In genomic region chr2:38176619-38177021, GRCh38 we compare ENCODE assay signal across 1 cellular context.
TF ChIP-seq lines count a peak whose summit lies in the region.

No MANE protein-coding gene starts in this region.

TF ChIP-seq in WTC11, 78 proteins besides CTCF, POLR2A, EP300 and RAD21 (continued from another document):
- TF ChIP-seq, protein P1, sequence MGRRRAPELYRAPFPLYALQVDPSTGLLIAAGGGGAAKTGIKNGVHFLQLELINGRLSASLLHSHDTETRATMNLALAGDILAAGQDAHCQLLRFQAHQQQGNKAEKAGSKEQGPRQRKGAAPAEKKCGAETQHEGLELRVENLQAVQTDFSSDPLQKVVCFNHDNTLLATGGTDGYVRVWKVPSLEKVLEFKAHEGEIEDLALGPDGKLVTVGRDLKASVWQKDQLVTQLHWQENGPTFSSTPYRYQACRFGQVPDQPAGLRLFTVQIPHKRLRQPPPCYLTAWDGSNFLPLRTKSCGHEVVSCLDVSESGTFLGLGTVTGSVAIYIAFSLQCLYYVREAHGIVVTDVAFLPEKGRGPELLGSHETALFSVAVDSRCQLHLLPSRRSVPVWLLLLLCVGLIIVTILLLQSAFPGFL (CRISPR knock-in tag; IDR thresholded peaks at IDR 0.05; ENCODE audit: borderline replicate concordance) = no peak
- TF ChIP-seq E2F4 (CRISPR knock-in tag; IDR thresholded peaks at IDR 0.05; ENCODE audit: borderline replicate concordance, low read depth) (no peak), KAT7 (CRISPR knock-in tag; IDR thresholded peaks at IDR 0.05; ENCODE audit: borderline replicate concordance) (no peak), IRF2 (CRISPR knock-in tag; IDR thresholded peaks at IDR 0.05; ENCODE audit: borderline replicate concordance, low read depth) (no peak), TP53 (CRISPR knock-in tag; IDR thresholded peaks at IDR 0.05) (no peak)
- TF ChIP-seq, protein P2, sequence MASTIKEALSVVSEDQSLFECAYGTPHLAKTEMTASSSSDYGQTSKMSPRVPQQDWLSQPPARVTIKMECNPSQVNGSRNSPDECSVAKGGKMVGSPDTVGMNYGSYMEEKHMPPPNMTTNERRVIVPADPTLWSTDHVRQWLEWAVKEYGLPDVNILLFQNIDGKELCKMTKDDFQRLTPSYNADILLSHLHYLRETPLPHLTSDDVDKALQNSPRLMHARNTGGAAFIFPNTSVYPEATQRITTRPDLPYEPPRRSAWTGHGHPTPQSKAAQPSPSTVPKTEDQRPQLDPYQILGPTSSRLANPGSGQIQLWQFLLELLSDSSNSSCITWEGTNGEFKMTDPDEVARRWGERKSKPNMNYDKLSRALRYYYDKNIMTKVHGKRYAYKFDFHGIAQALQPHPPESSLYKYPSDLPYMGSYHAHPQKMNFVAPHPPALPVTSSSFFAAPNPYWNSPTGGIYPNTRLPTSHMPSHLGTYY (CRISPR knock-in tag; IDR thresholded peaks at IDR 0.05) = no peak
- TF ChIP-seq, protein P3, sequence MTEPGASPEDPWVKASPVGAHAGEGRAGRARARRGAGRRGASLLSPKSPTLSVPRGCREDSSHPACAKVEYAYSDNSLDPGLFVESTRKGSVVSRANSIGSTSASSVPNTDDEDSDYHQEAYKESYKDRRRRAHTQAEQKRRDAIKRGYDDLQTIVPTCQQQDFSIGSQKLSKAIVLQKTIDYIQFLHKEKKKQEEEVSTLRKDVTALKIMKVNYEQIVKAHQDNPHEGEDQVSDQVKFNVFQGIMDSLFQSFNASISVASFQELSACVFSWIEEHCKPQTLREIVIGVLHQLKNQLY (CRISPR knock-in tag; IDR thresholded peaks at IDR 0.05) = no peak
- TF ChIP-seq, protein P4, sequence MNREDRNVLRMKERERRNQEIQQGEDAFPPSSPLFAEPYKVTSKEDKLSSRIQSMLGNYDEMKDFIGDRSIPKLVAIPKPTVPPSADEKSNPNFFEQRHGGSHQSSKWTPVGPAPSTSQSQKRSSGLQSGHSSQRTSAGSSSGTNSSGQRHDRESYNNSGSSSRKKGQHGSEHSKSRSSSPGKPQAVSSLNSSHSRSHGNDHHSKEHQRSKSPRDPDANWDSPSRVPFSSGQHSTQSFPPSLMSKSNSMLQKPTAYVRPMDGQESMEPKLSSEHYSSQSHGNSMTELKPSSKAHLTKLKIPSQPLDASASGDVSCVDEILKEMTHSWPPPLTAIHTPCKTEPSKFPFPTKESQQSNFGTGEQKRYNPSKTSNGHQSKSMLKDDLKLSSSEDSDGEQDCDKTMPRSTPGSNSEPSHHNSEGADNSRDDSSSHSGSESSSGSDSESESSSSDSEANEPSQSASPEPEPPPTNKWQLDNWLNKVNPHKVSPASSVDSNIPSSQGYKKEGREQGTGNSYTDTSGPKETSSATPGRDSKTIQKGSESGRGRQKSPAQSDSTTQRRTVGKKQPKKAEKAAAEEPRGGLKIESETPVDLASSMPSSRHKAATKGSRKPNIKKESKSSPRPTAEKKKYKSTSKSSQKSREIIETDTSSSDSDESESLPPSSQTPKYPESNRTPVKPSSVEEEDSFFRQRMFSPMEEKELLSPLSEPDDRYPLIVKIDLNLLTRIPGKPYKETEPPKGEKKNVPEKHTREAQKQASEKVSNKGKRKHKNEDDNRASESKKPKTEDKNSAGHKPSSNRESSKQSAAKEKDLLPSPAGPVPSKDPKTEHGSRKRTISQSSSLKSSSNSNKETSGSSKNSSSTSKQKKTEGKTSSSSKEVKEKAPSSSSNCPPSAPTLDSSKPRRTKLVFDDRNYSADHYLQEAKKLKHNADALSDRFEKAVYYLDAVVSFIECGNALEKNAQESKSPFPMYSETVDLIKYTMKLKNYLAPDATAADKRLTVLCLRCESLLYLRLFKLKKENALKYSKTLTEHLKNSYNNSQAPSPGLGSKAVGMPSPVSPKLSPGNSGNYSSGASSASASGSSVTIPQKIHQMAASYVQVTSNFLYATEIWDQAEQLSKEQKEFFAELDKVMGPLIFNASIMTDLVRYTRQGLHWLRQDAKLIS (CRISPR knock-in tag; IDR thresholded peaks at IDR 0.05; ENCODE audit: borderline replicate concordance) = no peak
- TF ChIP-seq, protein P5, sequence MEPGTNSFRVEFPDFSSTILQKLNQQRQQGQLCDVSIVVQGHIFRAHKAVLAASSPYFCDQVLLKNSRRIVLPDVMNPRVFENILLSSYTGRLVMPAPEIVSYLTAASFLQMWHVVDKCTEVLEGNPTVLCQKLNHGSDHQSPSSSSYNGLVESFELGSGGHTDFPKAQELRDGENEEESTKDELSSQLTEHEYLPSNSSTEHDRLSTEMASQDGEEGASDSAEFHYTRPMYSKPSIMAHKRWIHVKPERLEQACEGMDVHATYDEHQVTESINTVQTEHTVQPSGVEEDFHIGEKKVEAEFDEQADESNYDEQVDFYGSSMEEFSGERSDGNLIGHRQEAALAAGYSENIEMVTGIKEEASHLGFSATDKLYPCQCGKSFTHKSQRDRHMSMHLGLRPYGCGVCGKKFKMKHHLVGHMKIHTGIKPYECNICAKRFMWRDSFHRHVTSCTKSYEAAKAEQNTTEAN (CRISPR knock-in tag; IDR thresholded peaks at IDR 0.05) = no peak
- TF ChIP-seq, protein P6, sequence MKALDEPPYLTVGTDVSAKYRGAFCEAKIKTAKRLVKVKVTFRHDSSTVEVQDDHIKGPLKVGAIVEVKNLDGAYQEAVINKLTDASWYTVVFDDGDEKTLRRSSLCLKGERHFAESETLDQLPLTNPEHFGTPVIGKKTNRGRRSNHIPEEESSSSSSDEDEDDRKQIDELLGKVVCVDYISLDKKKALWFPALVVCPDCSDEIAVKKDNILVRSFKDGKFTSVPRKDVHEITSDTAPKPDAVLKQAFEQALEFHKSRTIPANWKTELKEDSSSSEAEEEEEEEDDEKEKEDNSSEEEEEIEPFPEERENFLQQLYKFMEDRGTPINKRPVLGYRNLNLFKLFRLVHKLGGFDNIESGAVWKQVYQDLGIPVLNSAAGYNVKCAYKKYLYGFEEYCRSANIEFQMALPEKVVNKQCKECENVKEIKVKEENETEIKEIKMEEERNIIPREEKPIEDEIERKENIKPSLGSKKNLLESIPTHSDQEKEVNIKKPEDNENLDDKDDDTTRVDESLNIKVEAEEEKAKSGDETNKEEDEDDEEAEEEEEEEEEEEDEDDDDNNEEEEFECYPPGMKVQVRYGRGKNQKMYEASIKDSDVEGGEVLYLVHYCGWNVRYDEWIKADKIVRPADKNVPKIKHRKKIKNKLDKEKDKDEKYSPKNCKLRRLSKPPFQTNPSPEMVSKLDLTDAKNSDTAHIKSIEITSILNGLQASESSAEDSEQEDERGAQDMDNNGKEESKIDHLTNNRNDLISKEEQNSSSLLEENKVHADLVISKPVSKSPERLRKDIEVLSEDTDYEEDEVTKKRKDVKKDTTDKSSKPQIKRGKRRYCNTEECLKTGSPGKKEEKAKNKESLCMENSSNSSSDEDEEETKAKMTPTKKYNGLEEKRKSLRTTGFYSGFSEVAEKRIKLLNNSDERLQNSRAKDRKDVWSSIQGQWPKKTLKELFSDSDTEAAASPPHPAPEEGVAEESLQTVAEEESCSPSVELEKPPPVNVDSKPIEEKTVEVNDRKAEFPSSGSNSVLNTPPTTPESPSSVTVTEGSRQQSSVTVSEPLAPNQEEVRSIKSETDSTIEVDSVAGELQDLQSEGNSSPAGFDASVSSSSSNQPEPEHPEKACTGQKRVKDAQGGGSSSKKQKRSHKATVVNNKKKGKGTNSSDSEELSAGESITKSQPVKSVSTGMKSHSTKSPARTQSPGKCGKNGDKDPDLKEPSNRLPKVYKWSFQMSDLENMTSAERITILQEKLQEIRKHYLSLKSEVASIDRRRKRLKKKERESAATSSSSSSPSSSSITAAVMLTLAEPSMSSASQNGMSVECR (CRISPR knock-in tag; IDR thresholded peaks at IDR 0.05; ENCODE audit: borderline replicate concordance) = no peak
